In the genomic region with DNA sequence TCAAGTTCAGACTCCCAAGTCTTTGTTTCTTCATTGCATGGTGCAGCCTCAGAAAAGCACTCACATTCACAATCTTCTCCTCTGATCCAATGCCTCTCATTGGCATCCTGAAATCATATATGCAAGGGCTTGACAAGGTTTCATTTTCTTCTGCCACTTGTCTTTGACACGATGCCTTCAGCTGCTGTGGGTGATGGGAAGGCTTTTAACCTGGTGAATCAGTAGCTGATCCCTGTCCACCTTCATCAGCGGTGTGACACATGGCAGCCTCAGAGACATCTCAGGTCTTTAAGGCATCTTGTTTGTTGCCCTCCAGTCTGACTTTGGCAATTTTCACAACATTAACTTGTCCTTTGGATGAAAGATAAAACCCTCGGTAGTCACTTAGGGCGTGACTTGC, we compare ENCODE assay signal across 20 cellular contexts.
"Had no signal": no experiment of that assay in that cellular context is flagged by ENCODE, and none has a peak within 500 bp of the region (broad histone marks: within the 10 kb centered on the region; RNA-seq: fewer than 3 reads in every experiment).

No MANE protein-coding gene starts in this region.

- DNase-seq: effector CD8-positive, alpha-beta T cell; effector memory CD8-positive, alpha-beta T cell; endodermal cell; esophagus squamous epithelium; foreskin fibroblast; foreskin melanocyte; gastrocnemius medialis; glutamatergic neuron; head of caudate nucleus; heart right ventricle; hippocampal formation; left cardiac atrium; left lung; left ventricle myocardium superior; lower lobe of right lung; mesendoderm; midbrain had no signal

- ATAC-seq: effector memory CD8-positive, alpha-beta T cell; esophagus mucosa; gastrocnemius medialis; heart right ventricle; left cardiac atrium; left lung; left ventricle myocardium superior; lower lobe of right lung had no signal

- H3K4me3 ChIP-seq: coronary artery, esophagus squamous epithelium, gastrocnemius medialis, heart right ventricle, left lung, lower lobe of right lung had no signal

- H3K27me3 ChIP-seq: esophagus squamous epithelium, gastrocnemius medialis, heart right ventricle, left lung had no signal

- H3K4me1 ChIP-seq: esophagus squamous epithelium, gastrocnemius medialis, left lung, lower lobe of right lung had no signal

- H3K36me3 ChIP-seq: esophagus squamous epithelium, gastrocnemius medialis, heart right ventricle, left lung, lower lobe of right lung had no signal

- H3K27ac ChIP-seq: coronary artery, epithelial cell of prostate, esophagus squamous epithelium, gastrocnemius medialis, heart right ventricle, left lung, lower lobe of right lung had no signal

- H3K9me3 ChIP-seq: esophagus squamous epithelium, gastrocnemius medialis, heart right ventricle, left lung, lower lobe of right lung had no signal
